8 cellular contexts compared by ENCODE assay signal in the genomic region with DNA sequence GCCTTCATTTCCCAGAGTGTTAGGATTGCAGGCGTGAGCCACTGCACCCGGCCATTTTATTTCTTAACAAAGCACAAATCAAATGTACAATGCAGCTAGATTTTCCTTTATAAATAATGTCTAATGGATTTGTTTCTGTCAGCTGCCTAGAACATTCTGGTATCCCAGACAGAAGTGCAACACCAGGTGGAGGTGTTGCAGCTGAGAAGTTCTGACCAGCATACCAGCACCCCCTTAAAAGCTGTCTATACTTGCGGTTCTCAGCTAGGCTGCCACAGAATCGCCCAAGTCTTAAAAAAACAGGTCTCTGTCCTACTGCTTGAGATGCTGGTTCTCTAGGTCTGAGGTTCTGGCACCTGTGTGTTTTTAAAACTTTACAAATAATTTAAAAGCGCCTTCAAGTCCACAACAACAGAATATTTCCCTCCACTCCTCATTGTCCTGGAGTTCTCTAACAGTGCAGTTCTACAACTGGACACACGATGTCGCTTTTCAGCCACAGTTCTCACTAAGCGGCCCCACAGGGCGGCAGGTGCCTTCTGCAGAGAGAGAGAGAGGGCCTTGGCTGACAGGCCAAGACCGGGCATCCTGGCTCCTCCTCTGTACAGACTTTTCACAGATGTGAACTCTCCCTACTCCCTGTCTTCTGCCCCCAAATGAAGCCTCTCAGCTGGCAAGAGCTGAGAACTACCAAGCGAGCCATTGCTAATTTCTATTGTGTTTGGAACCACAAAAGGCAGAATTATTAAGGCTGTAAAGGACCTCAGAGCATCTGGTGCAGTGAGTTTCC. TPM values are rescaled to one million over a fixed set of nuclear protein-coding genes. Genes with fewer than 3 reads are reported as not detected.
DNase-seq lines count a peak whose midpoint lies in the region; ATAC-seq and TF ChIP-seq lines count a peak whose summit lies in the region.

No MANE protein-coding gene starts in this region.

- H3K4me1 Mint-ChIP-seq in osteocyte (ENCODE audit: unreplicated experiment) = peaks cover 15% of the 10 kb centered on the region

- peak; percentile 86 for TF ChIP-seq CTCF in GM12864 (IDR thresholded peaks at IDR 0.05; ENCODE audit: low read depth, low read length, missing control alignments)
- TF ChIP-seq CTCF in osteocyte (IDR thresholded peaks at IDR 0.05) = peak; percentile 94
- TF ChIP-seq CTCF in transverse colon (IDR thresholded peaks at IDR 0.05) = peak; percentile 90 to 96 (median 92)

- TF ChIP-seq POLR2A in transverse colon (IDR thresholded peaks at IDR 0.05) = no peak

- H3K4me3 Mint-ChIP-seq in osteocyte (ENCODE audit: unreplicated experiment) = no peak overlapping the region

- H3K4me1 ChIP-seq in SJSA1 (replicated peaks) = peaks cover 14% of the 10 kb centered on the region
- H3K4me1 ChIP-seq in transverse colon = peaks cover 0 to 8% (median 2%) of the 10 kb centered on the region in 4 donors

- no peak for ATAC-seq in GM21515 (IDR thresholded peaks at IDR 0.05; ENCODE audit: unreplicated experiment)

- intact Hi-C loops in transverse colon (cut with DNase I; ENCODE audit: low total_unique reads) = loop anchor here (2.0 to 10.0 kb wide), 2 partner anchors 67 to 151 kb away; a partner anchor contains a TSS

- no peaks in the 10 kb centered on the region for H3K27me3 ChIP-seq in SJSA1 (replicated peaks)
- peaks cover 6% of the 10 kb centered on the region for H3K27me3 ChIP-seq in transverse colon

- H3K4me3 ChIP-seq in GM12864 (ENCODE audit: low read depth, low read length) (no peak overlapping the region), SJSA1 (no peak overlapping the region), transverse colon (no peak overlapping the region)

- WGBS in transverse colon (ENCODE audit: low coverage in 1 of 2), 2 donors = 24% methylated on average over 11 of the region's 11 CpGs; no CpG with 5 or more reads in 1 of the 2 donors

- in situ Hi-C loops in transverse colon (cut with MboI; ENCODE audit: low pct_ligation_motif_present in 1 of 4, low pct_unique_long_range_greater_than_20kb in 1 of 4, low sequenced_read_pairs in 3 of 4) = no loop called here

- H3K27ac Mint-ChIP-seq in osteocyte (ENCODE audit: unreplicated experiment) = no peak overlapping the region

- peaks cover 2% of the 10 kb centered on the region; the same call in 1 of the 2 replicates for H3K9me3 ChIP-seq in SJSA1 (replicated peaks)
- no peaks in the 10 kb centered on the region for H3K9me3 ChIP-seq in transverse colon

- H3K9me3 Mint-ChIP-seq in osteocyte (ENCODE audit: unreplicated experiment) = peaks cover 3% of the 10 kb centered on the region

- no peaks in the 10 kb centered on the region for H3K36me3 Mint-ChIP-seq in osteocyte (ENCODE audit: unreplicated experiment)

- H3K27me3 Mint-ChIP-seq in osteocyte (ENCODE audit: unreplicated experiment) = peaks cover 1% of the 10 kb centered on the region

- no peaks in the 10 kb centered on the region for H3K36me3 ChIP-seq in SJSA1
- H3K36me3 ChIP-seq in transverse colon = no peaks in the 10 kb centered on the region

- TF ChIP-seq EP300 in transverse colon (IDR thresholded peaks at IDR 0.05; ENCODE audit: low read depth) = no peak

- H3K27ac ChIP-seq in SJSA1 = no peak overlapping the region
- H3K27ac ChIP-seq in transverse colon = no peak overlapping the region

- peak; percentile 45 for DNase-seq in GM12864 (ENCODE audit: low read depth)
- DNase-seq in NAMALWA (ENCODE audit: low spot score) = peak; percentile 90
- peak; percentile 86 for DNase-seq in SJSA1 (ENCODE audit: low read depth in 1 of 2, low spot score in 2 of 2)
- DNase-seq in activated naive CD4-positive, alpha-beta T cell (lab: John Stamatoyannopoulos, UW) = peak; percentile 22 to 56 (median 37)
- DNase-seq in glomerular endothelial cell (ENCODE audit: extremely low read depth, low read depth, low spot score) = peak; percentile 44
- DNase-seq in osteocyte (ENCODE audit: extremely low spot score, unreplicated experiment) = peak; percentile 89
- peak; percentile 78 for DNase-seq in transverse colon

RNA-seq across cellular contexts. Expression of a gene that starts 32.6 kb away (rescaled TPM):
- not detected in 2 replicates for total RNA-seq in SJSA1 (2014; rRNA removed; shearing (Covaris generic))
- 1.9 TPM in 1 of 2 replicates, not detected in the other for total RNA-seq in glomerular endothelial cell
- total RNA-seq in osteocyte = not detected in 2 replicates
- total RNA-seq in transverse colon = 1 to 10 TPM in 1 of 4 donors, under 1 TPM in 2, not detected in 1; 0.32 to 4.5 (median 0.96) TPM

Comparison
In these comparisons a context has a peak if more than half of its experiments do, and no peak if none do; other contexts are left out.
1. DNase-seq: peak in every context shown above with its lines; median percentile 90 in NAMALWA; 89 in osteocyte; 86 in SJSA1; 78 in transverse colon; 45 in GM12864; 44 in glomerular endothelial cell; 37 in activated naive CD4-positive, alpha-beta T cell.